In the genomic region with DNA sequence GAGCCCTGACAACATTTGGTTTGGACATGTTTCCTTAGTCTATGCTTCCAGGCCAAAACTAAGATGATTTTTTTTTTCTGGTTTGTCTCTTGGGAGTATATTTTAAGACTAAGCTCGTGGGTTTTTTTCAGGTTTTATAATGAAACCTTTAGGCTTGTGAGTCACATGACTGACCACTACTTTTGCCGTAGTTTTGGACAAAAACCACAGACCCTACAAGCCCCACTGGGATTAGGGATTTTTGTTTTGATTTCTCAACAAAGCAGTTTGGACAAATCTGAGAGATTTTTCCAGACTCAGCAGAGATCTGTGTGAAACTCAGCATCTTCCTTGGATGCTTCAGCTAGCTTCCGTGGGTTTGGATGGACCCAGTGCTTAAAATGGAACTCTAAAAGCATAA, we compare ENCODE assay signal across 36 cellular contexts.
A peak's percentile ranks its signal among the peaks of the same experiment; 100 is the strongest.
DNase-seq lines count a peak whose midpoint lies in the region; ATAC-seq, FAIRE-seq and TF ChIP-seq lines count a peak whose summit lies in the region.
"Had no signal": no experiment of that assay in that cellular context is flagged by ENCODE, and none has a peak within 500 bp of the region (broad histone marks: within the 10 kb centered on the region; RNA-seq: fewer than 3 reads in every experiment).

No MANE protein-coding gene starts in this region.

- no peaks in the 10 kb centered on the region for H3K9me1 ChIP-seq in K562 (ENCODE audit: control insufficient read depth, insufficient read depth, low read length)

- FAIRE-seq in K562 (lab: Jason Lieb, UNC) = no peak
- FAIRE-seq: bronchial epithelial cell, D721Med, pancreas, urothelium cell line had no signal

- H3K9me3 Mint-ChIP-seq in stimulated activated naive CD8-positive, alpha-beta T cell treated with anti-CD3 and anti-CD28 coated beads, Interleukin-15, amount 100 ng/mL, for 72 hours = no peaks in the 10 kb centered on the region
- H3K9me3 Mint-ChIP-seq: CD4-positive, alpha-beta T cell; stimulated activated naive B cell treated with anti-CD40 and anti-IgM and Interleukin-4, amounts not matched to agents 10 μg/mL and 1 μg/mL and 100 μg/mL, for 72 hours had no signal

- BruUV-seq in K562 (replicated peaks; lab: Mats Ljungman, UMichigan) = no TSS peak

- no peak for TF ChIP-seq RAD21 in K562 (CRISPR knock-in tag; conservative IDR thresholded peaks at IDR 0.05 in 1 of 2, IDR thresholded peaks at IDR 0.05 in 1 of 2)

- 0 out of 2 replicates have a peak, but pooled peaks cover 4% of the 10 kb centered on the region for H4K20me1 ChIP-seq in K562 (replicated peaks; ENCODE audit: control insufficient read depth, insufficient read depth, low read length)

- H3K4me2 ChIP-seq in K562 (ENCODE audit: insufficient read depth, low read length) = no peak overlapping the region

- no peak overlapping the region for H3K9ac ChIP-seq in K562 (ENCODE audit: insufficient read depth in 1 of 2, low read depth in 2 of 2, low read length in 2 of 2)

- in situ Hi-C loops in K562 (cut with MboI) = loop anchor here (10.0 kb wide), 1 partner anchor 1418 kb away; no protein-coding TSS in a partner anchor

- H3K4me1 Mint-ChIP-seq in T-helper 17 cell = peaks cover 2% of the 10 kb centered on the region
- H3K4me1 Mint-ChIP-seq in stimulated activated naive CD8-positive, alpha-beta T cell treated with anti-CD3 and anti-CD28 coated beads, Interleukin-15, amount 100 ng/mL, for 72 hours = no peaks in the 10 kb centered on the region

- H3K27me3 Mint-ChIP-seq in T-helper 17 cell = peaks cover 6% of the 10 kb centered on the region
- H3K27me3 Mint-ChIP-seq in stimulated activated naive CD8-positive, alpha-beta T cell treated with anti-CD3 and anti-CD28 coated beads, Interleukin-15, amount 100 ng/mL, for 72 hours = no peaks in the 10 kb centered on the region

- no peak overlapping the region for H3K4me3 Mint-ChIP-seq in T-helper 17 cell
- H3K4me3 Mint-ChIP-seq in stimulated activated naive CD8-positive, alpha-beta T cell treated with anti-CD3 and anti-CD28 coated beads, Interleukin-15, amount 100 ng/mL, for 72 hours = no peak overlapping the region
- H3K4me3 Mint-ChIP-seq: CD4-positive, alpha-beta T cell; immature natural killer cell; nephron progenitor cell; stimulated activated naive B cell treated with anti-CD40 and anti-IgM and Interleukin-4, amounts not matched to agents 10 μg/mL and 1 μg/mL and 100 μg/mL, for 72 hours had no signal

- POLR2A ChIA-PET in K562 (lab: Yijun Ruan, JAX) = no interaction called here

- DNase-seq in Right ventricle myocardium inferior (ENCODE audit: missing footprints) (no peak), left ventricle myocardium inferior (no peak), K562 (ENCODE audit: extremely low read depth in 1 of 4, low spot score in 3 of 4) (no peak), inferior parietal cortex (ENCODE audit: extremely low spot score) (peak; percentile 6), thoracic aorta (ENCODE audit: low spot score) (no peak), GM19240 (ENCODE audit: insufficient read length, low spot score) (no peak), T-helper 17 cell (no peak)
- DNase-seq in stimulated activated naive CD8-positive, alpha-beta T cell treated with anti-CD3 and anti-CD28 coated beads, Interleukin-15, amount 100 ng/mL, for 72 hours = no peak
- DNase-seq: activated CD4-positive, alpha-beta T cell treated with anti-CD3 and anti-CD28 coated beads for 48 hours; activated T-cell treated with anti-CD3 and anti-CD28 coated beads, Interleukin-2, amount 50 U/mL, for 48 hours; adrenal gland; CD4-positive, alpha-beta T cell; effector memory CD4-positive, alpha-beta T cell; hypothalamus; immature natural killer cell; left lung; MG63; mucosa of descending colon; NCI-H1417; NCI-H2029 treated with DMSO at 0.1 percent for 48 hours; NCI-H2227 treated with DMSO at 0.1 percent for 48 hours; NCI-H774; nephron progenitor cell; pancreas; stimulated activated CD4-positive, alpha-beta T cell treated with anti-CD3 and anti-CD28 coated beads, Interleukin-4, amount 100 ng/mL, for 4 hours; stimulated activated naive B cell treated with anti-CD40 and anti-IgM and Interleukin-4, amounts not matched to agents 10 μg/mL and 1 μg/mL and 100 μg/mL, for 72 hours; T-helper 2 cell had no signal

- WGBS in K562 (ENCODE audit: insufficient coverage, low coverage, missing lambda C conversion rate) = 0% methylated on average over 3 of the region's 3 CpGs

- TF ChIP-seq EP300 in K562 (IDR thresholded peaks at IDR 0.05; ENCODE audit: low read length) = no peak

- intact Hi-C loops in Right ventricle myocardium inferior (cut with DNase I) = no loop called here
- intact Hi-C loops in left ventricle myocardium inferior (cut with micrococcal nuclease) = no loop called here
- intact Hi-C loops in K562 (cut with micrococcal nuclease) = no loop called here

- H3K27ac ChIP-seq in left ventricle myocardium inferior (replicated peaks) (no peak overlapping the region), K562 (ENCODE audit: extremely low read depth, low read depth, low read length) (no peak overlapping the region), thoracic aorta (peak overlapping the region in 1 of 2 donors; percentile 23)
- H3K27ac ChIP-seq: 22Rv1, adrenal gland, gastroesophageal sphincter, left lung, VCaP had no signal

- H3K4me3 ChIP-seq in left ventricle myocardium inferior (no peak overlapping the region), K562 (no peak overlapping the region), thoracic aorta (peak overlapping the region; percentile 13)
- H3K4me3 ChIP-seq: adrenal gland, coronary artery, gastroesophageal sphincter, left lung, MG63, mucosa of descending colon, pancreas had no signal

- no peak overlapping the region for H3K27ac Mint-ChIP-seq in T-helper 17 cell
- no peak overlapping the region for H3K27ac Mint-ChIP-seq in stimulated activated naive CD8-positive, alpha-beta T cell treated with anti-CD3 and anti-CD28 coated beads, Interleukin-15, amount 100 ng/mL, for 72 hours
- H3K27ac Mint-ChIP-seq: CD4-positive, alpha-beta T cell; immature natural killer cell; nephron progenitor cell; stimulated activated naive B cell treated with anti-CD40 and anti-IgM and Interleukin-4, amounts not matched to agents 10 μg/mL and 1 μg/mL and 100 μg/mL, for 72 hours had no signal

- H3K27me3 ChIP-seq in left ventricle myocardium inferior (ENCODE audit: low read depth) = no peaks in the 10 kb centered on the region
- H3K27me3 ChIP-seq in K562 (ENCODE audit: control insufficient read depth in 2 of 2, insufficient read depth in 2 of 2, low read length in 2 of 2) = peaks cover 8 to 21% of the 10 kb centered on the region in 2 experiments
- no peaks in the 10 kb centered on the region for H3K27me3 ChIP-seq in thoracic aorta (replicated peaks; ENCODE audit: insufficient read depth)
- H3K27me3 ChIP-seq: adrenal gland, gastroesophageal sphincter, left lung, MG63, pancreas had no signal

- TF ChIP-seq CTCF in left ventricle myocardium inferior (IDR thresholded peaks at IDR 0.05; ENCODE audit: borderline replicate concordance) (no peak), K562 (IDR thresholded peaks at IDR 0.05 in 2 of 3, conservative IDR thresholded peaks at IDR 0.05 in 1 of 3; ENCODE audit: insufficient read depth in 2 of 3, low read depth in 1 of 3, low read length in 3 of 3) (no peak), thoracic aorta (IDR thresholded peaks at IDR 0.05) (no peak)

- ATAC-seq in Right ventricle myocardium inferior (peak; percentile 23), K562 (no peak), thoracic aorta (ENCODE audit: insufficient number of reproducible peaks, low FRiP score, low read depth) (no peak), T-helper 17 cell (no peak)
- no peak for ATAC-seq in stimulated activated naive CD8-positive, alpha-beta T cell treated with anti-CD3 and anti-CD28 coated beads, Interleukin-15, amount 100 ng/mL, for 72 hours
- ATAC-seq: gastroesophageal sphincter; HCT116; left lung; mucosa of descending colon; pancreas; SK-N-SH treated with all-trans-retinoic acid at 6 μM for 48 hours; stimulated activated naive B cell treated with anti-CD40 and anti-IgM and Interleukin-4, amounts not matched to agents 10 μg/mL and 1 μg/mL and 100 μg/mL, for 72 hours had no signal

- peaks cover 8% of the 10 kb centered on the region for H3K9me3 ChIP-seq in left ventricle myocardium inferior (replicated peaks)
- no peaks in the 10 kb centered on the region for H3K9me3 ChIP-seq in K562 (replicated peaks; ENCODE audit: control insufficient read depth, insufficient read depth, low read depth, low read length)
- no peaks in the 10 kb centered on the region for H3K9me3 ChIP-seq in thoracic aorta
- H3K9me3 ChIP-seq in T-helper 17 cell (ENCODE audit: control insufficient read depth, low read length, poor library complexity, severe bottlenecking) = no peaks in the 10 kb centered on the region
- H3K9me3 ChIP-seq: adrenal gland, gastroesophageal sphincter, MG63, mucosa of descending colon, pancreas had no signal

- TF ChIP-seq POLR2A in K562 (conservative IDR thresholded peaks at IDR 0.05) = no peak

- peaks cover 2% of the 10 kb centered on the region for H3K36me3 Mint-ChIP-seq in T-helper 17 cell (ENCODE audit: low read depth)
- H3K36me3 Mint-ChIP-seq: immature natural killer cell; stimulated activated naive B cell treated with anti-CD40 and anti-IgM and Interleukin-4, amounts not matched to agents 10 μg/mL and 1 μg/mL and 100 μg/mL, for 72 hours had no signal

- H3K79me2 ChIP-seq in K562 (ENCODE audit: control insufficient read depth, insufficient read depth, low read length) = no peaks in the 10 kb centered on the region

- H3K4me1 ChIP-seq in left ventricle myocardium inferior (peaks cover 6% of the 10 kb centered on the region), K562 (replicated peaks in 1 of 2; ENCODE audit: control insufficient read depth in 2 of 2, insufficient read depth in 2 of 2, low read length in 2 of 2) (peaks cover 0 to 7% of the 10 kb centered on the region in 2 experiments; a peak in 1 of 5 replicates), thoracic aorta (ENCODE audit: control insufficient read depth in 1 of 2, low read depth in 2 of 2) (peaks cover 4 to 28% of the 10 kb centered on the region in 2 donors)
- H3K4me1 ChIP-seq: adrenal gland had no signal

- CTCF ChIA-PET in K562 (lab: Yijun Ruan, JAX; ENCODE audit: low intra/inter-chr PET ratio) = no interaction called here

- H2AFZ ChIP-seq in K562 (ENCODE audit: low read depth, low read length) = no peak overlapping the region

- no peaks in the 10 kb centered on the region for H3K36me3 ChIP-seq in left ventricle myocardium inferior
- no peaks in the 10 kb centered on the region for H3K36me3 ChIP-seq in K562 (ENCODE audit: control insufficient read depth, insufficient read depth, low read length)
- H3K36me3 ChIP-seq in thoracic aorta = no peaks in the 10 kb centered on the region
- H3K36me3 ChIP-seq: adrenal gland, gastroesophageal sphincter, left lung, MG63, pancreas had no signal

TF ChIP-seq in K562, 482 proteins besides CTCF, POLR2A, EP300 and RAD21 (continues in another document):
- no peak for TF ChIP-seq ZNF766 (CRISPR knock-in tag; conservative IDR thresholded peaks at IDR 0.05)
